8 cellular contexts compared by ENCODE assay signal in the genomic region with DNA sequence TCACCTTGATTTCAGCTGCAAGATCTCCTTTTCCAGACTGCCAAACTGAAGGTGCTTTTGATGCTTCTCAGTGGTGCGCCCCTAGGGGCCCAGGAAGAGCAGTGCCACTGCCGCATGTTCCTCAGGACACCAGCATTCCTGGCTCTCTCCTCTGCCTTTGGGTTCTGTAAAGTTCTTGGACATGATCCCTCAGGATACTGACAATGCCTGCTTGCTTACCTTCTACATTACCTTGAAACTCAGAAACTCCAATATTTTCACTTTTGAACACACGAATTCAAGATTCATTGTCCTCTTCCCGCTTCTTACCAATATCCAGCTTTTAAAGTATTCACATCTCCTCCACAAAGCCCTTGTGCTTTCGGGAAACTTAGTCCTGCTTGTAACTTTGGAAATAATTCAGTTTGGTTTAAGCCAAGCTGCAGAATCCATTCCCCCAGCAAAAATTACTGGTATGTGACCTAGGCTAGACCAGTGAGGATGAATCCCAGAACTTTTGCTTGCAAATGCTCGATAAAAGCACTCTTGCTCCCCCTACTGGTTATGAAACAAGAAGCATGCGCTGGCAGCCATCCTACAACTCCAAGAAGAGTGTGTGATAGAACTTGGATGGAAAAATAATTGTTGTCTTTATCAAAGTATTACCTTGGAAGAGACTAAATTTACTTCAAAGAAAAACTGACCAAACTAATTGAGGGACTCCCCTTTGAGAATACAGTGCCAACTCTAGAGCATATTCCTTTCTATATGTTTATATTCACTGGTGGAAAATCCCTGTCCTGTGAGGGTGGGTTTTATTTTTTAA. TPM values are rescaled to one million over a fixed set of nuclear protein-coding genes. Genes with fewer than 3 reads are reported as not detected.
A peak's percentile ranks its signal among the peaks of the same experiment; 100 is the strongest.
DNase-seq lines count a peak whose midpoint lies in the region; ATAC-seq lines count a peak whose summit lies in the region.

No MANE protein-coding gene starts in this region.

- POLR2A ChIA-PET in CD4-positive, alpha-beta memory T cell (lab: Charles Lee; ENCODE audit: partially characterized antibody) = interaction anchor here (0.7 to 3.4 kb wide), 7 partner anchors 9 to 783 kb away, joined by 3 to 29 read pairs (median 5); partner anchors contain the start of genes SELENOH and ZFP91

- intact Hi-C loops in CD4-positive, alpha-beta memory T cell (cut with micrococcal nuclease) = loop anchor here (1.0 to 10.0 kb wide), 4 partner anchors 51 to 956 kb away; partner anchors contain the start of genes LPXN and YPEL4
- intact Hi-C loops in activated CD4-positive, alpha-beta T cell treated with anti-CD3 and anti-CD28 coated beads, Interleukin-2, amount 10 ng/mL, durations not matched to agents 24 days and 14 days (cut with micrococcal nuclease) = loop anchor here (1.0 to 10.0 kb wide), 10 partner anchors 49 to 1100 kb away; partner anchors contain the start of genes FAM111A, SELENOH, SLC43A3 and UBE2L6

- H3K4me3 Mint-ChIP-seq in CD4-positive, alpha-beta memory T cell = peak overlapping the region; percentile 68 to 85 (median 76)
- H3K4me3 Mint-ChIP-seq in activated CD4-positive, alpha-beta T cell treated with anti-CD3 and anti-CD28 coated beads, Interleukin-2, amount 10 ng/mL, durations not matched to agents 24 days and 14 days = peak overlapping the region; percentile 79
- H3K4me3 Mint-ChIP-seq in effector memory CD8-positive, alpha-beta T cell = peak overlapping the region; percentile 56 to 66
- peak overlapping the region; percentile 52 for H3K4me3 Mint-ChIP-seq in memory B cell
- H3K4me3 Mint-ChIP-seq in stimulated activated naive CD8-positive, alpha-beta T cell treated with anti-CD3 and anti-CD28 coated beads, Interleukin-15, Interleukin-2, amounts not matched to agents 100 ng/mL and 50 ng/mL, for 24 hours = peak overlapping the region; percentile 75

- H3K36me3 ChIP-seq in CD4-positive, alpha-beta memory T cell (ENCODE audit: insufficient read depth, low read length) = peaks cover 17% of the 10 kb centered on the region

- peaks cover 14 to 28% of the 10 kb centered on the region in 2 donors for H3K36me3 Mint-ChIP-seq in CD4-positive, alpha-beta memory T cell
- peaks cover 26% of the 10 kb centered on the region for H3K36me3 Mint-ChIP-seq in activated CD4-positive, alpha-beta T cell treated with anti-CD3 and anti-CD28 coated beads, Interleukin-2, amount 10 ng/mL, durations not matched to agents 24 days and 14 days (ENCODE audit: low read depth)
- H3K36me3 Mint-ChIP-seq in effector memory CD8-positive, alpha-beta T cell (ENCODE audit: insufficient read depth) = peaks cover 22% of the 10 kb centered on the region
- H3K36me3 Mint-ChIP-seq in memory B cell = peaks cover 12% of the 10 kb centered on the region
- H3K36me3 Mint-ChIP-seq in stimulated activated naive CD8-positive, alpha-beta T cell treated with anti-CD3 and anti-CD28 coated beads, Interleukin-15, Interleukin-2, amounts not matched to agents 100 ng/mL and 50 ng/mL, for 24 hours (ENCODE audit: low read depth) = peaks cover 57% of the 10 kb centered on the region

- H3K27ac Mint-ChIP-seq in CD4-positive, alpha-beta memory T cell = peak overlapping the region; percentile 77 to 97 (median 94)
- H3K27ac Mint-ChIP-seq in activated CD4-positive, alpha-beta T cell treated with anti-CD3 and anti-CD28 coated beads, Interleukin-2, amount 10 ng/mL, durations not matched to agents 24 days and 14 days = peak overlapping the region; percentile 91
- H3K27ac Mint-ChIP-seq in effector memory CD8-positive, alpha-beta T cell = peak overlapping the region; percentile 89 to 97
- peak overlapping the region; percentile 96 for H3K27ac Mint-ChIP-seq in memory B cell
- peak overlapping the region; percentile 95 for H3K27ac Mint-ChIP-seq in stimulated activated naive CD8-positive, alpha-beta T cell treated with anti-CD3 and anti-CD28 coated beads, Interleukin-15, Interleukin-2, amounts not matched to agents 100 ng/mL and 50 ng/mL, for 24 hours

- ATAC-seq in GM19025 (IDR thresholded peaks at IDR 0.05; ENCODE audit: low read depth, unreplicated experiment) (peak; percentile 30), HG03159 (IDR thresholded peaks at IDR 0.05; ENCODE audit: unreplicated experiment) (peak; percentile 28), memory B cell (ENCODE audit: low read depth) (peak; percentile 17)
- ATAC-seq in effector memory CD8-positive, alpha-beta T cell (replicated peaks) = peak; percentile 57

- no peaks in the 10 kb centered on the region for H3K27me3 ChIP-seq in CD4-positive, alpha-beta memory T cell (ENCODE audit: insufficient read depth, low read length)

- H3K9me3 Mint-ChIP-seq in CD4-positive, alpha-beta memory T cell = peaks cover 0 to 2% (median 0%) of the 10 kb centered on the region in 8 donors
- no peaks in the 10 kb centered on the region for H3K9me3 Mint-ChIP-seq in activated CD4-positive, alpha-beta T cell treated with anti-CD3 and anti-CD28 coated beads, Interleukin-2, amount 10 ng/mL, durations not matched to agents 24 days and 14 days
- H3K9me3 Mint-ChIP-seq in effector memory CD8-positive, alpha-beta T cell = no peaks in the 10 kb centered on the region
- H3K9me3 Mint-ChIP-seq in memory B cell = no peaks in the 10 kb centered on the region
- no peaks in the 10 kb centered on the region for H3K9me3 Mint-ChIP-seq in stimulated activated naive CD8-positive, alpha-beta T cell treated with anti-CD3 and anti-CD28 coated beads, Interleukin-15, Interleukin-2, amounts not matched to agents 100 ng/mL and 50 ng/mL, for 24 hours

- no peaks in the 10 kb centered on the region for H3K9me3 ChIP-seq in CD4-positive, alpha-beta memory T cell (ENCODE audit: control insufficient read depth in 1 of 2, low read length in 2 of 2)

- peaks cover 35% of the 10 kb centered on the region for H3K4me1 ChIP-seq in CD4-positive, alpha-beta memory T cell (ENCODE audit: insufficient read depth, low read length)

- DNase-seq in CD4-positive, alpha-beta memory T cell = peak; percentile 57 to 66 (median 63)
- DNase-seq in NCI-H2227 treated with DMSO at 0.1 percent for 48 hours (lab: John Stamatoyannopoulos, UW) (peak; percentile 71), memory B cell (ENCODE audit: low spot score in 2 of 2) (peak; percentile 42 to 46)
- DNase-seq in activated CD4-positive, alpha-beta T cell treated with anti-CD3 and anti-CD28 coated beads, Interleukin-2, amount 10 ng/mL, durations not matched to agents 24 days and 14 days = peak; percentile 84
- peak; percentile 40 to 56 (median 44) for DNase-seq in effector memory CD8-positive, alpha-beta T cell

- H3K27ac ChIP-seq in CD4-positive, alpha-beta memory T cell (ENCODE audit: low read depth, low read length) = peak overlapping the region; percentile 55

- no peaks in the 10 kb centered on the region for H3K27me3 Mint-ChIP-seq in CD4-positive, alpha-beta memory T cell
- H3K27me3 Mint-ChIP-seq in activated CD4-positive, alpha-beta T cell treated with anti-CD3 and anti-CD28 coated beads, Interleukin-2, amount 10 ng/mL, durations not matched to agents 24 days and 14 days = no peaks in the 10 kb centered on the region
- H3K27me3 Mint-ChIP-seq in effector memory CD8-positive, alpha-beta T cell = no peaks in the 10 kb centered on the region
- H3K27me3 Mint-ChIP-seq in memory B cell = no peaks in the 10 kb centered on the region
- no peaks in the 10 kb centered on the region for H3K27me3 Mint-ChIP-seq in stimulated activated naive CD8-positive, alpha-beta T cell treated with anti-CD3 and anti-CD28 coated beads, Interleukin-15, Interleukin-2, amounts not matched to agents 100 ng/mL and 50 ng/mL, for 24 hours

- CTCF ChIA-PET in CD4-positive, alpha-beta memory T cell (lab: Charles Lee; ENCODE audit: partially characterized antibody) = interaction anchor here (0.8 to 3.4 kb wide), 25 partner anchors 9 to 1067 kb away, joined by 3 to 19 read pairs (median 5); partner anchors contain the start of genes LPXN and OR5B21

- H3K4me3 ChIP-seq in CD4-positive, alpha-beta memory T cell (ENCODE audit: low read length in 2 of 2) = peak overlapping the region in 1 of 2 donors; percentile 22

- H3K4me1 Mint-ChIP-seq in CD4-positive, alpha-beta memory T cell = peaks cover 31 to 54% (median 40%) of the 10 kb centered on the region in 4 donors
- peaks cover 22% of the 10 kb centered on the region for H3K4me1 Mint-ChIP-seq in activated CD4-positive, alpha-beta T cell treated with anti-CD3 and anti-CD28 coated beads, Interleukin-2, amount 10 ng/mL, durations not matched to agents 24 days and 14 days
- H3K4me1 Mint-ChIP-seq in effector memory CD8-positive, alpha-beta T cell (ENCODE audit: low read depth in 2 of 2) = peaks cover 12 to 15% of the 10 kb centered on the region in 2 donors
- H3K4me1 Mint-ChIP-seq in memory B cell = peaks cover 18% of the 10 kb centered on the region
- H3K4me1 Mint-ChIP-seq in stimulated activated naive CD8-positive, alpha-beta T cell treated with anti-CD3 and anti-CD28 coated beads, Interleukin-15, Interleukin-2, amounts not matched to agents 100 ng/mL and 50 ng/mL, for 24 hours (ENCODE audit: low read depth) = peaks cover 59% of the 10 kb centered on the region

RNA-seq across cellular contexts. Expression of gene OR5B21, which starts 16.5 kb away (rescaled TPM):
- total RNA-seq in CD4-positive, alpha-beta memory T cell = under 1 TPM; 0.61 to 0.99 TPM
- polyA plus RNA-seq in CD4-positive, alpha-beta memory T cell = not detected
- total RNA-seq in activated CD4-positive, alpha-beta T cell treated with anti-CD3 and anti-CD28 coated beads, Interleukin-2, amount 10 ng/mL, durations not matched to agents 24 days and 14 days = not detected in 2 replicates

RNA-seq across cellular contexts. Expression of gene LPXN, which starts 51.2 kb away (rescaled TPM):
- 100 to 1,000 TPM; 138 to 147 TPM for total RNA-seq in CD4-positive, alpha-beta memory T cell
- polyA plus RNA-seq in CD4-positive, alpha-beta memory T cell = 100 to 1,000 TPM; 251 to 281 TPM
- total RNA-seq in activated CD4-positive, alpha-beta T cell treated with anti-CD3 and anti-CD28 coated beads, Interleukin-2, amount 10 ng/mL, durations not matched to agents 24 days and 14 days = 86.3 and 86.7 TPM in 2 replicates

RNA-seq across cellular contexts. Expression of gene ZFP91, which starts 54.4 kb away (rescaled TPM):
- total RNA-seq in CD4-positive, alpha-beta memory T cell = 10 to 100 TPM; 38.0 to 38.4 TPM
- polyA plus RNA-seq in CD4-positive, alpha-beta memory T cell = 1 to 10 TPM; 3.8 to 7.3 TPM
- 57.4 and 58.3 TPM in 2 replicates for total RNA-seq in activated CD4-positive, alpha-beta T cell treated with anti-CD3 and anti-CD28 coated beads, Interleukin-2, amount 10 ng/mL, durations not matched to agents 24 days and 14 days
